In the genomic region with DNA sequence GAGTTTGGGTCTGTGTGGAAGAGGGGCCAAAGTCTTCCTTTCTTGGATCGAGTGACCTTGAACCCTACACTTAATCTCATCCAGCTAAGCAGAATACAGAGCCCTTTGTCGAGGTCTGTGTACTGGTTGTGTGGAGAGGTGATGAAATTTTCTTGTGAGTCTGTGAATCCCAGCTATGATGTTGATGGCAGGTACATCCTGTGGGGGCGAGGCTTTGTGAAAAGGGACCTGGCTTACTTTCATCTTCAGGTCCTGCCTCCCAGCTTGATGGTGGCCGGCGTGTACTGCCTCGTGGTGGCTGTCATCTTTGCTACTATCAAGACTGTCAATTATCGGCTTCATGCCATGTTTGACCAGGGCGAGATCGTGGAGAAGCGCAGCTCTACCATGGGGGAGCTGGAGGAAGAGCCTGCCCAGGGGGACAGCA, we compare ENCODE assay signal across 9 cellular contexts. TPM values are rescaled to one million over a fixed set of nuclear protein-coding genes. Genes with fewer than 3 reads are reported as not detected.
DNase-seq lines count a peak whose midpoint lies in the region; ATAC-seq and TF ChIP-seq lines count a peak whose summit lies in the region.
"Had no signal": no experiment of that assay in that cellular context is flagged by ENCODE, and none has a peak within 500 bp of the region (broad histone marks: within the 10 kb centered on the region; RNA-seq: fewer than 3 reads in every experiment).

No MANE protein-coding gene starts in this region.

- peak in 1 of 3 donors; percentile 62 for DNase-seq in CD4-positive, CD25-positive, alpha-beta regulatory T cell
- no peak for DNase-seq in PC-3
- DNase-seq in SKM-1 treated with dmso at 0.1 percent for 144 hours (lab: John Stamatoyannopoulos, UW; ENCODE audit: unreplicated experiment) = no peak
- DNase-seq in SK-N-DZ (ENCODE audit: low spot score) = no peak
- no peak for DNase-seq in DMS153 treated with DMSO at 0.1 percent for 48 hours (lab: John Stamatoyannopoulos, UW; ENCODE audit: unreplicated experiment)
- DNase-seq: T-helper 9 cell had no signal

- H3K79me2 ChIP-seq in PC-3 (ENCODE audit: low read length) = peaks cover 75% of the 10 kb centered on the region

- H3K9me3 Mint-ChIP-seq in CD4-positive, CD25-positive, alpha-beta regulatory T cell = no peaks in the 10 kb centered on the region

- H3K27me3 Mint-ChIP-seq in CD4-positive, CD25-positive, alpha-beta regulatory T cell = peaks cover 4% of the 10 kb centered on the region

- H3K36me3 ChIP-seq in CD4-positive, CD25-positive, alpha-beta regulatory T cell (ENCODE audit: control insufficient read depth, insufficient read depth, low read length) = peaks cover 33% of the 10 kb centered on the region
- H3K36me3 ChIP-seq in PC-3 (ENCODE audit: low read depth, low read length) (peaks cover 33% of the 10 kb centered on the region), endocrine pancreas (ENCODE audit: control insufficient read depth, insufficient read depth, low read length) (peaks cover 13% of the 10 kb centered on the region), neutrophil (peaks cover 58% of the 10 kb centered on the region)

- no peak for TF ChIP-seq CTCF in PC-3 (conservative IDR thresholded peaks at IDR 0.05; ENCODE audit: low read depth, low read length)
- TF ChIP-seq CTCF in neutrophil (IDR thresholded peaks at IDR 0.05) = no peak

- H3K4me1 Mint-ChIP-seq in CD4-positive, CD25-positive, alpha-beta regulatory T cell = peaks cover 0 to 53% (median 22%) of the 10 kb centered on the region in 4 donors

- H3K27ac ChIP-seq in CD4-positive, CD25-positive, alpha-beta regulatory T cell (ENCODE audit: insufficient read depth, low read length, poor library complexity, severe bottlenecking) = peak overlapping the region; percentile 96
- H3K27ac ChIP-seq in PC-3 (ENCODE audit: low read length) = peak overlapping the region; percentile 81; the same call in 1 of the 2 replicates
- peak overlapping the region; percentile 98 for H3K27ac ChIP-seq in neutrophil

- peaks cover 9% of the 10 kb centered on the region for H3K36me3 Mint-ChIP-seq in CD4-positive, CD25-positive, alpha-beta regulatory T cell

- CTCF ChIA-PET in PC-3 (lab: Charles Lee) = interaction anchor here (0.5 kb wide), 1 partner anchor 12 kb away, joined by 8 read pairs; no protein-coding TSS in a partner anchor

- no peak for ATAC-seq in CD4-positive, CD25-positive, alpha-beta regulatory T cell (ENCODE audit: low read depth in 2 of 2)
- ATAC-seq in PC-3 (no peak), GM18517 (IDR thresholded peaks at IDR 0.05; ENCODE audit: unreplicated experiment) (no peak)

- peak overlapping the region; percentile 82 for H3K4me3 ChIP-seq in CD4-positive, CD25-positive, alpha-beta regulatory T cell (ENCODE audit: low read depth, low read length)
- H3K4me3 ChIP-seq in PC-3 (ENCODE audit: low read length) = peak overlapping the region; percentile 83
- H3K4me3 ChIP-seq in endocrine pancreas (ENCODE audit: control insufficient read depth, insufficient read depth, low read length) = peak overlapping the region; percentile 44
- peak overlapping the region; percentile 88 to 96 for H3K4me3 ChIP-seq in neutrophil (ENCODE audit: low read depth in 1 of 2, low read length in 1 of 2)

- TSS peak; percentile 37 for BruUV-seq in PC-3 (replicated peaks; lab: Mats Ljungman, UMichigan)

- no peaks in the 10 kb centered on the region for H3F3A ChIP-seq in PC-3 (ENCODE audit: low read length, unreplicated experiment)

- H3K27ac Mint-ChIP-seq in CD4-positive, CD25-positive, alpha-beta regulatory T cell = peak overlapping the region; percentile 95 to 99 (median 96)

- no peaks in the 10 kb centered on the region for H3K27me3 ChIP-seq in CD4-positive, CD25-positive, alpha-beta regulatory T cell (ENCODE audit: control insufficient read depth, insufficient read depth, low read length)
- H3K27me3 ChIP-seq in PC-3 (ENCODE audit: low read length) = no peaks in the 10 kb centered on the region
- no peaks in the 10 kb centered on the region for H3K27me3 ChIP-seq in endocrine pancreas (ENCODE audit: control insufficient read depth, insufficient read depth, low read length)
- no peaks in the 10 kb centered on the region for H3K27me3 ChIP-seq in neutrophil

- POLR2A ChIA-PET in PC-3 (lab: Charles Lee; ENCODE audit: unreplicated experiment) = no interaction called here

- intact Hi-C loops in PC-3 (cut with micrococcal nuclease) = loop anchor here (10.0 kb wide), 1 partner anchor 72 kb away; no protein-coding TSS in a partner anchor

- peak overlapping the region; percentile 83 to 97 (median 94) for H3K4me3 Mint-ChIP-seq in CD4-positive, CD25-positive, alpha-beta regulatory T cell

- H3K9me3 ChIP-seq in CD4-positive, CD25-positive, alpha-beta regulatory T cell (ENCODE audit: control insufficient read depth in 2 of 2, low read length in 2 of 2) = no peaks in the 10 kb centered on the region
- no peaks in the 10 kb centered on the region for H3K9me3 ChIP-seq in PC-3 (ENCODE audit: low read length)
- no peaks in the 10 kb centered on the region for H3K9me3 ChIP-seq in endocrine pancreas (ENCODE audit: control insufficient read depth, low read length)
- H3K9me3 ChIP-seq in neutrophil = no peaks in the 10 kb centered on the region

- peaks cover 46% of the 10 kb centered on the region for H3K4me1 ChIP-seq in CD4-positive, CD25-positive, alpha-beta regulatory T cell (ENCODE audit: control insufficient read depth, insufficient read depth, low read length, poor library complexity, severe bottlenecking)
- peaks cover 28% of the 10 kb centered on the region for H3K4me1 ChIP-seq in PC-3 (ENCODE audit: insufficient read depth, low read length)
- no peaks in the 10 kb centered on the region for H3K4me1 ChIP-seq in endocrine pancreas (ENCODE audit: control insufficient read depth, insufficient read depth, low read length)
- peaks cover 34 to 41% of the 10 kb centered on the region in 2 experiments for H3K4me1 ChIP-seq in neutrophil (ENCODE audit: control insufficient read depth in 1 of 2, insufficient read depth in 1 of 2, low read depth in 1 of 2, low read length in 1 of 2)

- H3K9me2 ChIP-seq in PC-3 (replicated peaks; ENCODE audit: low read length) = no peaks in the 10 kb centered on the region

- H3K4me2 ChIP-seq in PC-3 (ENCODE audit: low read length) = peak overlapping the region; percentile 89

- H2AFZ ChIP-seq in PC-3 (ENCODE audit: low read length) = no peak overlapping the region

- peaks cover 17% of the 10 kb centered on the region for H4K20me1 ChIP-seq in PC-3 (ENCODE audit: low read length)

- H3K9ac ChIP-seq in PC-3 (ENCODE audit: low read length) (peak overlapping the region; percentile 94), endocrine pancreas (ENCODE audit: control insufficient read depth, insufficient read depth, low read length) (peak overlapping the region; percentile 69)

RNA-seq across cellular contexts. Expression of a gene that starts 1.0 kb away (rescaled TPM):
- 61.3 TPM for total RNA-seq in CD4-positive, CD25-positive, alpha-beta regulatory T cell
- polyA plus RNA-seq in CD4-positive, CD25-positive, alpha-beta regulatory T cell = 1 to 10 TPM; 1.9 to 2.6 (median 2.2) TPM
- total RNA-seq in PC-3 (2014; rRNA removed) = 53.6 and 69.9 TPM in 2 replicates
- polyA plus RNA-seq in SK-N-DZ (2014; cell fraction: cytosol; rRNA removed) = 14.6 and 18.7 TPM in 2 replicates
- polyA plus RNA-seq in SK-N-DZ (2014; cell fraction: nucleus; rRNA removed) = 37.3 and 48.4 TPM in 2 replicates

RNA-seq across cellular contexts. Expression of a gene that starts 2.6 kb away (rescaled TPM):
- total RNA-seq in CD4-positive, CD25-positive, alpha-beta regulatory T cell = 73.1 TPM
- 10 to 100 TPM in 2 of 4 donors, 1 to 10 TPM in 2; 8.1 to 11.6 (median 9.8) TPM for polyA plus RNA-seq in CD4-positive, CD25-positive, alpha-beta regulatory T cell
- total RNA-seq in PC-3 (2014; rRNA removed) = 80.1 and 106 TPM in 2 replicates
- 14.1 and 19.2 TPM in 2 replicates for polyA plus RNA-seq in SK-N-DZ (2014; cell fraction: cytosol; rRNA removed)
- polyA plus RNA-seq in SK-N-DZ (2014; cell fraction: nucleus; rRNA removed) = 13.2 and 13.3 TPM in 2 replicates

RNA-seq across cellular contexts. Expression of a gene that starts 21.0 kb away (rescaled TPM):
- 5.5 TPM for total RNA-seq in CD4-positive, CD25-positive, alpha-beta regulatory T cell
- 1 to 10 TPM in 1 of 4 donors, under 1 TPM in 2, not detected in 1; 0.19 to 1.5 (median 0.76) TPM for polyA plus RNA-seq in CD4-positive, CD25-positive, alpha-beta regulatory T cell
- 0.58 and 0.69 TPM in 2 replicates for total RNA-seq in PC-3 (2014; rRNA removed)
- polyA plus RNA-seq in SK-N-DZ (2014; cell fraction: cytosol; rRNA removed) = 0.19 and 0.38 TPM in 2 replicates
- 1.6 and 2.0 TPM in 2 replicates for polyA plus RNA-seq in SK-N-DZ (2014; cell fraction: nucleus; rRNA removed)

RNA-seq across cellular contexts. Expression of a gene that starts 21.3 kb away (rescaled TPM):
- total RNA-seq in CD4-positive, CD25-positive, alpha-beta regulatory T cell = 200 TPM
- 10 to 100 TPM; 74.7 to 91.5 (median 83.1) TPM for polyA plus RNA-seq in CD4-positive, CD25-positive, alpha-beta regulatory T cell
- total RNA-seq in PC-3 (2014; rRNA removed) = 113 and 161 TPM in 2 replicates
- 8.3 and 12.0 TPM in 2 replicates for polyA plus RNA-seq in SK-N-DZ (2014; cell fraction: cytosol; rRNA removed)
- polyA plus RNA-seq in SK-N-DZ (2014; cell fraction: nucleus; rRNA removed) = 7.1 and 14.1 TPM in 2 replicates

RNA-seq across cellular contexts. Expression of a gene that starts 40.7 kb away (rescaled TPM):
- total RNA-seq in CD4-positive, CD25-positive, alpha-beta regulatory T cell = 143 TPM
- 10 to 100 TPM in 1 of 4 donors, 1 to 10 TPM in 3; 7.8 to 11.6 (median 8.7) TPM for polyA plus RNA-seq in CD4-positive, CD25-positive, alpha-beta regulatory T cell
- total RNA-seq in PC-3 (2014; rRNA removed) = 126 and 200 TPM in 2 replicates
- polyA plus RNA-seq in SK-N-DZ (2014; cell fraction: cytosol; rRNA removed) = 4.4 and 10.3 TPM in 2 replicates
- polyA plus RNA-seq in SK-N-DZ (2014; cell fraction: nucleus; rRNA removed) = 6.3 and 10.7 TPM in 2 replicates
